In genomic region chr10:36097696-36098095, GRCh38 we compare ENCODE assay signal across 24 cellular contexts.
"Had no signal": no experiment of that assay in that cellular context is flagged by ENCODE, and none has a peak within 500 bp of the region (broad histone marks: within the 10 kb centered on the region; RNA-seq: fewer than 3 reads in every experiment).

No MANE protein-coding gene starts in this region.

- H2AFZ ChIP-seq: neural progenitor cell had no signal

- H3K27me3 Mint-ChIP-seq: naive thymus-derived CD4-positive, alpha-beta T cell had no signal

- DNase-seq: dorsolateral prefrontal cortex; effector CD4-positive, alpha-beta T cell; hypothalamus; immature natural killer cell; islet precursor cell; kidney glomerular epithelial cell; left colon; mesendoderm; midbrain; naive thymus-derived CD4-positive, alpha-beta T cell; sigmoid colon; stimulated activated CD4-positive, alpha-beta T cell treated with anti-CD3 and anti-CD28 coated beads, Interleukin-2, amount 100 ng/mL, for 24 hours; stimulated activated CD4-positive, alpha-beta T cell treated with anti-CD3 and anti-CD28 coated beads, Interleukin-4, amount 100 ng/mL, for 24 hours; stimulated activated naive CD4-positive, alpha-beta T cell treated with Interleukin-2 at 50 U/mL for 16 hours; stomach; thyroid gland; trophoblast cell had no signal

- H3K4me2 ChIP-seq: neural progenitor cell had no signal

- H3K4me3 ChIP-seq: dorsolateral prefrontal cortex, lung, neural progenitor cell, prostate gland, right atrium auricular region, sigmoid colon, stomach, thyroid gland, vagina had no signal

- H3K36me3 Mint-ChIP-seq: immature natural killer cell; naive thymus-derived CD4-positive, alpha-beta T cell; neural progenitor cell; stimulated activated effector memory CD8-positive, alpha-beta T cell treated with anti-CD3 and anti-CD28 coated beads, Interleukin-12 subunit alpha, Interleukin-12 subunit beta, amount 100 ng/mL, for 72 hours had no signal

- H3K4me3 Mint-ChIP-seq: immature natural killer cell; naive thymus-derived CD4-positive, alpha-beta T cell; nephron; neural progenitor cell; stimulated activated effector memory CD8-positive, alpha-beta T cell treated with anti-CD3 and anti-CD28 coated beads, Interleukin-12 subunit alpha, Interleukin-12 subunit beta, amount 100 ng/mL, for 72 hours had no signal

- H3K27ac Mint-ChIP-seq: immature natural killer cell; naive thymus-derived CD4-positive, alpha-beta T cell; nephron; neural progenitor cell; stimulated activated effector memory CD8-positive, alpha-beta T cell treated with anti-CD3 and anti-CD28 coated beads, Interleukin-12 subunit alpha, Interleukin-12 subunit beta, amount 100 ng/mL, for 72 hours had no signal

- H3K27ac ChIP-seq: dorsolateral prefrontal cortex, neural progenitor cell, prostate gland, right atrium auricular region, stomach, thyroid gland, vagina had no signal

- H3K4me1 Mint-ChIP-seq: immature natural killer cell; naive thymus-derived CD4-positive, alpha-beta T cell; nephron; neural progenitor cell; stimulated activated effector memory CD8-positive, alpha-beta T cell treated with anti-CD3 and anti-CD28 coated beads, Interleukin-12 subunit alpha, Interleukin-12 subunit beta, amount 100 ng/mL, for 72 hours had no signal

- ATAC-seq: left colon; naive thymus-derived CD4-positive, alpha-beta T cell; stimulated activated effector memory CD8-positive, alpha-beta T cell treated with anti-CD3 and anti-CD28 coated beads, Interleukin-12 subunit alpha, Interleukin-12 subunit beta, amount 100 ng/mL, for 72 hours had no signal

- H3K36me3 ChIP-seq: neural progenitor cell, prostate gland, right atrium auricular region, sigmoid colon, stomach, thyroid gland, vagina had no signal

- H3K9ac ChIP-seq: neural progenitor cell had no signal

- H3K9me3 ChIP-seq: prostate gland, thyroid gland, vagina had no signal

- H3K27me3 ChIP-seq: neural progenitor cell, right atrium auricular region, sigmoid colon, stomach, thyroid gland, vagina had no signal

- H3K4me1 ChIP-seq: neural progenitor cell, prostate gland, right atrium auricular region, stomach, thyroid gland, vagina had no signal
